3 cellular contexts compared by ENCODE assay signal in the genomic region with DNA sequence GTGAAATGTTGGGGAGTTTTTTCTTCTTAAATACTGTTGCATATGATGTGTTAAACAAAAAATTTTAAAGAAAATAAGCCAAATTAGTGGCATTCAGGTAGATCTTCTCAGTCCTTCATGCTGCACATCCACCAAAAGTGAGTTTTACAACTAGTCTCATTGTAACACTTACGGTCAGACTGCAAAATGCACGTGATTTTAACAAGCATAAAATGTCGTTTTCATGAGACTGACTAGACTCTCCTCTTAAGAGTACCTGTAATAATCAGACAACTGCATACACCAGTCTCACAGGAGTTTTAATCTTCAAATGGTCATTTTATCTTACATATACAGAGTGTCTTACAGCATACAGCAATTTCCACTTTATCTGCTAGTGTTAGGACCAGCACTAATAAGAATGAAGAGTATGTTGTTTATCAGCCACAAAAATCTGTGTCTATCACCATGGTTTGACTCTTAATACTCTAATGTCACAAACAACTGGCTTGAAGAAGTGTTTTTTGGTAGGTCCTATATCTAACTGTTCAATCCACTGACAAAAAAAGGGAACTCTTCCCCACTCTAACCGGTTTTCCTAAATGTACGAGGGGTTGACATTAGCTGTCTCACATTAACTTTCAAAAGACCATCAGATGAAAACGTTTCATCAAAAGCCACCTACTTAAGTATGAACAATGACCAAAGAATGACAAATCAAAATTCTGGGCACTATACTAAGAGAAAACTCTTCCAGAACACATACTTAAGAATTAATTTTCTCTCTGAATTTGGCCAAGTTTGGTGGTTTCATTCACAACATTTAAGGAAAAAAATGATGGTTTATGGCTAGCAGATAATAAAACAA.
TF ChIP-seq lines count a peak whose summit lies in the region.

No MANE protein-coding gene starts in this region.

TF ChIP-seq in A549, 52 proteins besides CTCF, POLR2A, EP300 and RAD21:
- TF ChIP-seq RNF2 (IDR thresholded peaks at IDR 0.05; ENCODE audit: borderline replicate concordance, low read depth) (no peak), JUNB (IDR thresholded peaks at IDR 0.05) (no peak), RARB (CRISPR knock-in tag; IDR thresholded peaks at IDR 0.05) (no peak), BHLHE40 (IDR thresholded peaks at IDR 0.05; ENCODE audit: low read depth, low read length) (no peak), KDM5A (IDR thresholded peaks at IDR 0.05) (no peak), HES2 (IDR thresholded peaks at IDR 0.05) (no peak), NFE2L2 (conservative IDR thresholded peaks at IDR 0.05; ENCODE audit: low read length) (no peak), HDAC2 (IDR thresholded peaks at IDR 0.05) (no peak), POLR2AphosphoS2 (conservative IDR thresholded peaks at IDR 0.05; ENCODE audit: low read length) (no peak), HOXB5 (CRISPR knock-in tag; IDR thresholded peaks at IDR 0.05) (no peak), FOSL2 (IDR thresholded peaks at IDR 0.05) (no peak), FOSL2 (CRISPR knock-in tag; IDR thresholded peaks at IDR 0.05) (no peak), SMC3 (IDR thresholded peaks at IDR 0.05) (no peak), HEYL (CRISPR knock-in tag; IDR thresholded peaks at IDR 0.05) (no peak), MAZ (IDR thresholded peaks at IDR 0.05; ENCODE audit: borderline replicate concordance, low read depth, low read length) (no peak), CBX8 (IDR thresholded peaks at IDR 0.05) (no peak), GATA3 (IDR thresholded peaks at IDR 0.05; ENCODE audit: borderline replicate concordance) (no peak)
- TF ChIP-seq, protein P1, sequence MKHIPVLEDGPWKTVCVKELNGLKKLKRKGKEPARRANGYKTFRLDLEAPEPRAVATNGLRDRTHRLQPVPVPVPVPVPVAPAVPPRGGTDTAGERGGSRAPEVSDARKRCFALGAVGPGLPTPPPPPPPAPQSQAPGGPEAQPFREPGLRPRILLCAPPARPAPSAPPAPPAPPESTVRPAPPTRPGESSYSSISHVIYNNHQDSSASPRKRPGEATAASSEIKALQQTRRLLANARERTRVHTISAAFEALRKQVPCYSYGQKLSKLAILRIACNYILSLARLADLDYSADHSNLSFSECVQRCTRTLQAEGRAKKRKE (CRISPR knock-in tag; IDR thresholded peaks at IDR 0.05; ENCODE audit: low read depth), result no peak
- TF ChIP-seq, protein P2, sequence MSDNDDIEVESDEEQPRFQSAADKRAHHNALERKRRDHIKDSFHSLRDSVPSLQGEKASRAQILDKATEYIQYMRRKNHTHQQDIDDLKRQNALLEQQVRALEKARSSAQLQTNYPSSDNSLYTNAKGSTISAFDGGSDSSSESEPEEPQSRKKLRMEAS (IDR thresholded peaks at IDR 0.05), result no peak

TF ChIP-seq in IMR-90, 13 proteins besides CTCF, POLR2A, EP300 and RAD21:
- no peak for TF ChIP-seq RCOR1 (IDR thresholded peaks at IDR 0.05; ENCODE audit: insufficient replicate concordance, low read length)
- TF ChIP-seq FOS (IDR thresholded peaks at IDR 0.05; ENCODE audit: low read depth, low read length), result no peak
- TF ChIP-seq BHLHE40 (IDR thresholded peaks at IDR 0.05; ENCODE audit: low read depth, low read length), result no peak
- no peak for TF ChIP-seq MAFK (IDR thresholded peaks at IDR 0.05; ENCODE audit: low read depth, low read length)
- TF ChIP-seq CHD1 (IDR thresholded peaks at IDR 0.05; ENCODE audit: low read depth, low read length), result no peak
TF ChIP-seq in IMR-90: peak in this region for 0.

TF ChIP-seq in HepG2, 621 proteins besides CTCF, POLR2A, EP300 and RAD21:
- TF ChIP-seq POLR2AphosphoS5 (IDR thresholded peaks at IDR 0.05; ENCODE audit: low read depth, low read length), result no peak
- no peak for TF ChIP-seq MAZ (IDR thresholded peaks at IDR 0.05; ENCODE audit: borderline replicate concordance, low read depth, low read length)
- TF ChIP-seq MAZ (CRISPR knock-in tag; IDR thresholded peaks at IDR 0.05; ENCODE audit: low read depth), result no peak
- TF ChIP-seq ARID2 (CRISPR knock-in tag; IDR thresholded peaks at IDR 0.05; ENCODE audit: borderline replicate concordance), result 0 out of 2 replicates have a peak, but pooled peaks have one; percentile 14
- TF ChIP-seq, protein P3, sequence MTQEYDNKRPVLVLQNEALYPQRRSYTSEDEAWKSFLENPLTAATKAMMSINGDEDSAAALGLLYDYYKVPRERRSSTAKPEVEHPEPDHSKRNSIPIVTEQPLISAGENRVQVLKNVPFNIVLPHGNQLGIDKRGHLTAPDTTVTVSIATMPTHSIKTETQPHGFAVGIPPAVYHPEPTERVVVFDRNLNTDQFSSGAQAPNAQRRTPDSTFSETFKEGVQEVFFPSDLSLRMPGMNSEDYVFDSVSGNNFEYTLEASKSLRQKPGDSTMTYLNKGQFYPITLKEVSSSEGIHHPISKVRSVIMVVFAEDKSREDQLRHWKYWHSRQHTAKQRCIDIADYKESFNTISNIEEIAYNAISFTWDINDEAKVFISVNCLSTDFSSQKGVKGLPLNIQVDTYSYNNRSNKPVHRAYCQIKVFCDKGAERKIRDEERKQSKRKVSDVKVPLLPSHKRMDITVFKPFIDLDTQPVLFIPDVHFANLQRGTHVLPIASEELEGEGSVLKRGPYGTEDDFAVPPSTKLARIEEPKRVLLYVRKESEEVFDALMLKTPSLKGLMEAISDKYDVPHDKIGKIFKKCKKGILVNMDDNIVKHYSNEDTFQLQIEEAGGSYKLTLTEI (CRISPR knock-in tag; conservative IDR thresholded peaks at IDR 0.05), result no peak
